ENCODE assay signal across 10 cellular contexts in genomic region chr5:179345179-179345428, GRCh38. TPM values are rescaled to one million over a fixed set of nuclear protein-coding genes. Genes with fewer than 3 reads are reported as not detected.
DNase-seq lines count a peak whose midpoint lies in the region; ATAC-seq and TF ChIP-seq lines count a peak whose summit lies in the region.
"Had no signal": no experiment of that assay in that cellular context is flagged by ENCODE, and none has a peak within 500 bp of the region (broad histone marks: within the 10 kb centered on the region; RNA-seq: fewer than 3 reads in every experiment).

No MANE protein-coding gene starts in this region.

- no peak overlapping the region for H3K4me3 Mint-ChIP-seq in progenitor cell of endocrine pancreas (ENCODE audit: low read depth)
- H3K4me3 Mint-ChIP-seq in T-cell = no peak overlapping the region
- H3K4me3 Mint-ChIP-seq: activated T-helper 1 cell treated with anti-CD3 and anti-CD28 coated beads, Interleukin-12 subunit alpha, Interleukin-12 subunit beta, Interleukin-2, Interleukin-4 antibody, amounts not matched to agents 30 ng/mL and 10 ng/mL and 1 ng/mL, durations not matched to agents 14 hours and 24 hours and 36 hours had no signal

- TF ChIP-seq CTCF in BJ (IDR thresholded peaks at IDR 0.05; ENCODE audit: insufficient read depth, low read depth, low read length) = no peak
- TF ChIP-seq CTCF in fibroblast of mammary gland (conservative IDR thresholded peaks at IDR 0.05; ENCODE audit: control insufficient read depth, insufficient read depth, low read depth, low read length) = no peak
- no peak for TF ChIP-seq CTCF in progenitor cell of endocrine pancreas (IDR thresholded peaks at IDR 0.05; ENCODE audit: unreplicated experiment)

- peak overlapping the region; percentile 77 for H3K4me3 ChIP-seq in BJ (ENCODE audit: low read depth, low read length)
- peak overlapping the region; percentile 95 for H3K4me3 ChIP-seq in MG63
- peak overlapping the region; percentile 81 for H3K4me3 ChIP-seq in fibroblast of mammary gland (ENCODE audit: control insufficient read depth, low read depth, low read length)

- H3K4me1 Mint-ChIP-seq in progenitor cell of endocrine pancreas (ENCODE audit: low read depth) (peaks cover 10% of the 10 kb centered on the region), T-cell (peaks cover 7 to 21% (median 15%) of the 10 kb centered on the region in 3 donors)

- DNase-seq in BJ (ENCODE audit: low read depth) = no peak
- no peak for DNase-seq in MG63
- no peak for DNase-seq in fibroblast of mammary gland (ENCODE audit: low read depth)
- DNase-seq in progenitor cell of endocrine pancreas (ENCODE audit: low spot score, unreplicated experiment) = peak; percentile 23
- DNase-seq in stimulated activated CD4-positive, alpha-beta T cell treated with anti-CD3 and anti-CD28 coated beads, Interleukin-4, amount 100 ng/mL, for 4 hours = no peak
- DNase-seq in NCI-H2029 treated with DMSO at 0.1 percent for 48 hours (lab: John Stamatoyannopoulos, UW) = no peak
- no peak for DNase-seq in NCI-H128 (lab: John Stamatoyannopoulos, UW; ENCODE audit: unreplicated experiment)
- no peak for DNase-seq in T-cell
- DNase-seq: NCI-H1092 had no signal

- H3K36me3 ChIP-seq in BJ (ENCODE audit: control insufficient read depth, insufficient read depth, low read length) (peaks cover 5% of the 10 kb centered on the region), MG63 (peaks cover 36% of the 10 kb centered on the region)

- POLR2A ChIA-PET in BJ (lab: Charles Lee) (interaction anchor here (0.6 kb wide), 1 partner anchor 67 kb away, joined by 3 read pairs; no protein-coding TSS in a partner anchor), T-cell (lab: Charles Lee) (no interaction called here)

- H3K27me3 Mint-ChIP-seq in progenitor cell of endocrine pancreas (peaks cover 76% of the 10 kb centered on the region), T-cell (peaks cover 50 to 66% of the 10 kb centered on the region in 2 donors)

- CTCF ChIA-PET in BJ (lab: Yijun Ruan, JAX) (interaction anchor here (0.7 to 4.6 kb wide), 10 partner anchors 10 to 184 kb away, joined by 3 to 75 read pairs (median 4); no protein-coding TSS in a partner anchor), T-cell (lab: Charles Lee) (no interaction called here)

- no peaks in the 10 kb centered on the region for H3K9me3 ChIP-seq in MG63

- H3K27me3 ChIP-seq in BJ (ENCODE audit: control insufficient read depth, insufficient read depth, low read length) = 0 out of 2 replicates have a peak, but pooled peaks cover 3% of the 10 kb centered on the region
- H3K27me3 ChIP-seq in MG63 = no peaks in the 10 kb centered on the region

- no peaks in the 10 kb centered on the region for H3K36me3 Mint-ChIP-seq in progenitor cell of endocrine pancreas (ENCODE audit: insufficient read depth)
- no peaks in the 10 kb centered on the region for H3K36me3 Mint-ChIP-seq in T-cell

- ATAC-seq in T-cell (replicated peaks in 1 of 4) = no peak

- H3K27ac Mint-ChIP-seq in progenitor cell of endocrine pancreas (no peak overlapping the region), T-cell (no peak overlapping the region)
- H3K27ac Mint-ChIP-seq: activated T-helper 1 cell treated with anti-CD3 and anti-CD28 coated beads, Interleukin-12 subunit alpha, Interleukin-12 subunit beta, Interleukin-2, Interleukin-4 antibody, amounts not matched to agents 30 ng/mL and 10 ng/mL and 1 ng/mL, durations not matched to agents 14 hours and 24 hours and 36 hours had no signal

- no peaks in the 10 kb centered on the region for H3K9me3 Mint-ChIP-seq in progenitor cell of endocrine pancreas (ENCODE audit: low read depth)
- H3K9me3 Mint-ChIP-seq in T-cell = no peaks in the 10 kb centered on the region
- H3K9me3 Mint-ChIP-seq: activated T-helper 1 cell treated with anti-CD3 and anti-CD28 coated beads, Interleukin-12 subunit alpha, Interleukin-12 subunit beta, Interleukin-2, Interleukin-4 antibody, amounts not matched to agents 30 ng/mL and 10 ng/mL and 1 ng/mL, durations not matched to agents 14 hours and 24 hours and 36 hours had no signal

RNA-seq across cellular contexts. Expression of gene ADAMTS2, which starts 0.2 kb away (rescaled TPM):
- 80.0 and 129 TPM in 2 replicates for polyA plus RNA-seq in BJ (2011; rRNA removed)
- polyA minus RNA-seq in BJ (2011; rRNA and poly(A)+ RNA removed) = 121 and 171 TPM in 2 replicates
- 88.7 and 141 TPM in 2 replicates for total RNA-seq in MG63 (2014; rRNA removed; shearing (Covaris generic); ENCODE audit: low replicate concordance)
- total RNA-seq in progenitor cell of endocrine pancreas (2.1 and 2.5 TPM in 2 replicates), T-cell (under 1 TPM in 2 of 5 donors, not detected in 3; 0.09 to 0.23 TPM)
- total RNA-seq: activated T-helper 1 cell treated with anti-CD3 and anti-CD28 coated beads, Interleukin-12 subunit alpha, Interleukin-12 subunit beta, Interleukin-2, Interleukin-4 antibody, amounts not matched to agents 30 ng/mL and 10 ng/mL and 1 ng/mL, durations not matched to agents 14 hours and 24 hours and 36 hours had no signal

Comparison
In these comparisons a context has a peak if more than half of its experiments do, and no peak if none do; other contexts are left out.
1. RNA of gene ADAMTS2, which starts 0.2 kb away (total RNA-seq): 88.7 to 141 TPM in MG63; 2.1 to 2.5 TPM in progenitor cell of endocrine pancreas and 0.09 to 0.23 TPM in T-cell; every median in the first group is over 10 times any median in the second.
2. Peak in every context shown above with its lines, with median percentiles within 50 percentile points of each other: H3K4me3 ChIP-seq.